ENCODE assay signal across 8 cellular contexts in genomic region chr3:197737319-197737649, GRCh38. TPM values are rescaled to one million over a fixed set of nuclear protein-coding genes. Genes with fewer than 3 reads are reported as not detected.
DNase-seq lines count a peak whose midpoint lies in the region; ATAC-seq and TF ChIP-seq lines count a peak whose summit lies in the region.

No MANE protein-coding gene starts in this region.

- WGBS in esophagus squamous epithelium, 2 donors: 0% methylated on average over 5 to 6 of the region's 6 CpGs
- WGBS in trophoblast cell (ENCODE audit: extremely low coverage, insufficient coverage, insufficient read length): no CpG with 5 or more reads among the region's 6 CpGs

- H2BK12ac ChIP-seq in trophoblast cell (ENCODE audit: low read length): no peak overlapping the region

- H3K14ac ChIP-seq in trophoblast cell (ENCODE audit: low read length): peak overlapping the region; percentile 29

- H2AFZ ChIP-seq in trophoblast cell (ENCODE audit: insufficient read depth, low read length, poor library complexity): peak overlapping the region; percentile 92

- peak overlapping the region; percentile 5 for H2BK120ac ChIP-seq in trophoblast cell (ENCODE audit: insufficient read depth, low read length, poor library complexity)

- H3K9me3 ChIP-seq in Panc1 (ENCODE audit: control insufficient read depth, insufficient read depth, low read depth, low read length) (no peaks in the 10 kb centered on the region), esophagus squamous epithelium (no peaks in the 10 kb centered on the region), trophoblast cell (ENCODE audit: insufficient read depth, low read depth, low read length) (no peaks in the 10 kb centered on the region)

- H4K12ac ChIP-seq in trophoblast cell (ENCODE audit: low read depth, low read length): peak overlapping the region; percentile 34

- H3K79me2 ChIP-seq in trophoblast cell (ENCODE audit: control insufficient read depth, insufficient read depth, low read length, poor library complexity): no peaks in the 10 kb centered on the region

- intact Hi-C loops in Panc1 (cut with micrococcal nuclease; ENCODE audit: unreplicated experiment): no loop called here
- intact Hi-C loops in esophagus squamous epithelium (cut with DNase I): no loop called here

- ATAC-seq in Panc1 (peak; percentile 28), HG03521 (IDR thresholded peaks at IDR 0.05; ENCODE audit: unreplicated experiment) (no peak), GM21528 (IDR thresholded peaks at IDR 0.05; ENCODE audit: low FRiP score, unreplicated experiment) (no peak)

- CTCF ChIA-PET in Panc1 (lab: Charles Lee): no interaction called here

- H3K4me3 ChIP-seq in GM12864 (ENCODE audit: low read depth, low read length) (peak overlapping the region; percentile 92), Panc1 (ENCODE audit: low read depth in 2 of 2, low read length in 2 of 2) (peak overlapping the region; percentile 67 to 98), esophagus squamous epithelium (peak overlapping the region; percentile 70 to 99 (median 78)), trophoblast cell (ENCODE audit: low read depth, low read length) (peak overlapping the region; percentile 76)

- TSS peak; percentile 98 for BruUV-seq in Panc1 (replicated peaks; lab: Mats Ljungman, UMichigan)

- no peak overlapping the region for H3K18ac ChIP-seq in trophoblast cell (ENCODE audit: low read length)

- H3K36me3 ChIP-seq in Panc1 (ENCODE audit: control insufficient read depth, insufficient read depth, low read length): no peaks in the 10 kb centered on the region
- no peaks in the 10 kb centered on the region for H3K36me3 ChIP-seq in esophagus squamous epithelium
- H3K36me3 ChIP-seq in trophoblast cell (ENCODE audit: control insufficient read depth in 1 of 2, insufficient read depth in 2 of 2, low read length in 2 of 2): no peaks in the 10 kb centered on the region

- TF ChIP-seq CTCF in GM12864 (IDR thresholded peaks at IDR 0.05; ENCODE audit: low read depth, low read length, missing control alignments) (no peak), Panc1 (IDR thresholded peaks at IDR 0.05) (no peak), esophagus squamous epithelium (IDR thresholded peaks at IDR 0.05) (no peak)

- POLR2A ChIA-PET in Panc1 (lab: Charles Lee): no interaction called here

- peak overlapping the region; percentile 91 for H3K9ac ChIP-seq in trophoblast cell (ENCODE audit: low read length)

- no peak overlapping the region for H3K23ac ChIP-seq in trophoblast cell (ENCODE audit: low read length)

- DNase-seq in GM12864 (ENCODE audit: low read depth) (no peak), Panc1 (ENCODE audit: low read depth, low spot score) (no peak), esophagus squamous epithelium (lab: John Stamatoyannopoulos, UW) (no peak), trophoblast cell (no peak), ureter (ENCODE audit: low spot score) (no peak), cerebellum (ENCODE audit: low spot score) (no peak)

- H3K27ac ChIP-seq in Panc1 (ENCODE audit: low read length): peak overlapping the region; percentile 90
- H3K27ac ChIP-seq in esophagus squamous epithelium: peak overlapping the region; percentile 90 to 91 (median 90)
- peak overlapping the region; percentile 49 for H3K27ac ChIP-seq in trophoblast cell (ENCODE audit: low read depth, low read length)

- H2AK5ac ChIP-seq in trophoblast cell (ENCODE audit: low read length): no peak overlapping the region

- in situ Hi-C loops in Panc1 (cut with HindIII; ENCODE audit: low pct_unique_long_range_greater_than_20kb, low sequenced_read_pairs): loop anchor here (10.0 kb wide), 1 partner anchor 142 kb away; no protein-coding TSS in a partner anchor

- no peak overlapping the region for H2BK5ac ChIP-seq in trophoblast cell (ENCODE audit: low read depth, low read length, poor library complexity)

- H3K4ac ChIP-seq in trophoblast cell (ENCODE audit: low read depth, low read length): no peak overlapping the region

- H4K8ac ChIP-seq in trophoblast cell (ENCODE audit: low read depth, low read length): peak overlapping the region; percentile 88

- peaks cover 5% of the 10 kb centered on the region for H3K79me1 ChIP-seq in trophoblast cell (ENCODE audit: low read length)

- peak overlapping the region; percentile 39 for H4K91ac ChIP-seq in trophoblast cell (ENCODE audit: low read depth, low read length)

- H3K4me1 ChIP-seq in Panc1 (ENCODE audit: control insufficient read depth, insufficient read depth, low read length) (peaks cover 23% of the 10 kb centered on the region), esophagus squamous epithelium (peaks cover 12 to 34% (median 18%) of the 10 kb centered on the region in 3 donors), trophoblast cell (ENCODE audit: control insufficient read depth in 1 of 2, insufficient read depth in 2 of 2, low read length in 2 of 2) (peaks cover 2 to 4% of the 10 kb centered on the region in 2 experiments)

- peak overlapping the region; percentile 96 for H3K4me2 ChIP-seq in trophoblast cell (ENCODE audit: low read length)

- TF ChIP-seq POLR2A in esophagus squamous epithelium (IDR thresholded peaks at IDR 0.05): no peak

- H3K27me3 ChIP-seq in Panc1 (ENCODE audit: control insufficient read depth, insufficient read depth, low read length) (no peaks in the 10 kb centered on the region), esophagus squamous epithelium (no peaks in the 10 kb centered on the region), trophoblast cell (ENCODE audit: insufficient read depth, low read length) (no peaks in the 10 kb centered on the region)

RNA-seq across cellular contexts. Expression of gene RUBCN, which starts 0.6 kb away (rescaled TPM):
- total RNA-seq in Panc1 (2021; ENCODE audit: unreplicated experiment) (37.9 TPM), esophagus squamous epithelium (10 to 100 TPM; 26.9 to 44.3 (median 35.0) TPM), ureter (24.5 TPM), cerebellum (19.2 TPM)
- polyA plus RNA-seq in Panc1 (2012; ENCODE audit: insufficient read length): 19.8 TPM
- polyA plus RNA-seq in trophoblast cell (2013): 12.4 and 13.2 TPM in 2 replicates

RNA-seq across cellular contexts. Expression of gene FYTTD1, which starts 12.4 kb away (rescaled TPM):
- total RNA-seq in Panc1 (2021; ENCODE audit: unreplicated experiment) (77.8 TPM), esophagus squamous epithelium (10 to 100 TPM; 46.4 to 62.0 (median 52.6) TPM), ureter (47.9 TPM), cerebellum (44.1 TPM)
- 49.7 TPM for polyA plus RNA-seq in Panc1 (2012; ENCODE audit: insufficient read length)
- 35.2 and 36.3 TPM in 2 replicates for polyA plus RNA-seq in trophoblast cell (2013)

RNA-seq across cellular contexts. Expression of gene LRCH3, which starts 53.8 kb away (rescaled TPM):
- total RNA-seq in Panc1 (2021; ENCODE audit: unreplicated experiment): 75.8 TPM
- polyA plus RNA-seq in Panc1 (2012; ENCODE audit: insufficient read length): 26.9 TPM
- 100 to 1,000 TPM in 1 of 4 donors, 10 to 100 TPM in 3; 15.0 to 197 (median 23.2) TPM for total RNA-seq in esophagus squamous epithelium
- 22.8 and 24.3 TPM in 2 replicates for polyA plus RNA-seq in trophoblast cell (2013)
- total RNA-seq in ureter: 82.9 TPM
- total RNA-seq in cerebellum: 100 TPM
